In the genomic region with DNA sequence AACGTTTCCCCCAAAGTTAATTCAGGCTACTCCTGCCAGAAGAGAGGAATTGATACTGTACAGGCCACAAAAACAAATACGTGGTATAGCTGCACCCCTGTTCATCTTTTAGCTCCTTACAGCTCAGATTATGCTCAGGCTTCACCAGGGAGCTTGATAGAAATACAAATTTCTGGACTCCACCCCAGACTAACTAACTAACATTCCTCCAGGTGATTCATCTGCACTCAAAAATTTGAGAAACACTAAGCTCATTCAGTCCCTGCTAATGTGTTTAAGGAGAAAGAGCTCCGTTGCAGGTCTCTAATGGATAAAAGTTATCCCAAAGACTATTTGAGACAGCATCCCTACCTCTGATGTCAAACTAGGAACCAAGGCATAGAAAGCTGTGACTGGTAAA, we compare ENCODE assay signal across 32 cellular contexts. TPM values are rescaled to one million over a fixed set of nuclear protein-coding genes. Genes with fewer than 3 reads are reported as not detected.
"Had no signal": no experiment of that assay in that cellular context is flagged by ENCODE, and none has a peak within 500 bp of the region (broad histone marks: within the 10 kb centered on the region; RNA-seq: fewer than 3 reads in every experiment).

No MANE protein-coding gene starts in this region.

- H3K27ac ChIP-seq: adrenal gland, breast epithelium, coronary artery, dorsolateral prefrontal cortex, esophagus muscularis mucosa had no signal

- H3K4me3 ChIP-seq: adrenal gland, breast epithelium, coronary artery, dorsolateral prefrontal cortex, esophagus muscularis mucosa had no signal

- H3K4me1 ChIP-seq: adrenal gland, breast epithelium, esophagus muscularis mucosa had no signal

- ATAC-seq: activated CD4-positive, alpha-beta T cell treated with anti-CD3 and anti-CD28 coated beads for 36 hours; activated CD8-positive, alpha-beta memory T cell treated with anti-CD3 and anti-CD28 coated beads, Interleukin-2, amount 10 ng/mL, durations not matched to agents 7 days and 5 days; activated CD8-positive, alpha-beta T cell treated with anti-CD3 and anti-CD28 coated beads, Interleukin-2, amount 10 ng/mL, durations not matched to agents 7 days and 5 days; activated naive CD8-positive, alpha-beta T cell treated with anti-CD3 and anti-CD28 coated beads, Interleukin-2, amount 50 U/mL, for 24 hours; T-helper 17 cell had no signal

- DNase-seq: activated CD4-positive, alpha-beta memory T cell treated with anti-CD3 and anti-CD28 coated beads for 36 hours; activated CD4-positive, alpha-beta T cell treated with anti-CD3 and anti-CD28 coated beads for 36 hours; activated CD4-positive, alpha-beta T cell treated with anti-CD3 and anti-CD28 coated beads, Interleukin-2, amount 10 ng/mL, durations not matched to agents 24 days and 14 days; activated CD4-positive, CD25-positive, alpha-beta regulatory T cell; activated CD4-positive, CD25-positive, alpha-beta regulatory T cell treated with anti-CD3 and anti-CD28 coated beads, Interleukin-2, amount 50 U/mL, for 72 hours; activated CD8-positive, alpha-beta memory T cell treated with anti-CD3 and anti-CD28 coated beads, Interleukin-2, amount 10 ng/mL, durations not matched to agents 7 days and 5 days; activated CD8-positive, alpha-beta memory T cell treated with anti-CD3 and anti-CD28 coated beads, Interleukin-2, amount 50 U/mL, for 4 hours; activated CD8-positive, alpha-beta T cell treated with anti-CD3 and anti-CD28 coated beads, Interleukin-2, amount 10 ng/mL, durations not matched to agents 7 days and 5 days; activated effector memory CD4-positive, alpha-beta T cell treated with anti-CD3 and anti-CD28 coated beads, Interleukin-2, amount 50 U/mL, for 16 hours; activated naive CD4-positive, alpha-beta T cell treated with anti-CD3 and anti-CD28 coated beads for 36 hours; activated naive CD8-positive, alpha-beta T cell treated with anti-CD3 and anti-CD28 coated beads for 36 hours; activated naive CD8-positive, alpha-beta T cell treated with anti-CD3 and anti-CD28 coated beads, Interleukin-2, amount 50 U/mL, for 24 hours; activated T-cell treated with anti-CD3 and anti-CD28 coated beads, Interleukin-2, amount 50 U/mL, for 1 hour; activated T-cell treated with anti-CD3 and anti-CD28 coated beads, Interleukin-2, amount 50 U/mL, for 48 hours; adrenal gland; amygdala; aorta; dorsolateral prefrontal cortex; effector memory CD4-positive, alpha-beta T cell; endodermal cell; erythroblast; foreskin melanocyte; head of caudate nucleus; hippocampal formation; T-helper 17 cell; T1000 had no signal

- H3K27me3 ChIP-seq: adrenal gland, breast epithelium, esophagus muscularis mucosa had no signal

- H3K36me3 ChIP-seq: adrenal gland, breast epithelium, esophagus muscularis mucosa had no signal

- H3K9me3 ChIP-seq: adrenal gland, breast epithelium, esophagus muscularis mucosa had no signal

RNA-seq across cellular contexts. Expression of a gene that starts 36.8 kb away (rescaled TPM):
- total RNA-seq: activated CD4-positive, alpha-beta memory T cell treated with anti-CD3 and anti-CD28 coated beads for 36 hours; activated CD4-positive, alpha-beta T cell treated with anti-CD3 and anti-CD28 coated beads for 36 hours; activated CD4-positive, alpha-beta T cell treated with anti-CD3 and anti-CD28 coated beads, Interleukin-2, amount 10 ng/mL, durations not matched to agents 24 days and 14 days; activated CD8-positive, alpha-beta memory T cell treated with anti-CD3 and anti-CD28 coated beads for 36 hours; activated CD8-positive, alpha-beta memory T cell treated with anti-CD3 and anti-CD28 coated beads, Interleukin-2, amount 10 ng/mL, durations not matched to agents 7 days and 5 days; activated CD8-positive, alpha-beta T cell treated with anti-CD3 and anti-CD28 coated beads, Interleukin-2, amount 10 ng/mL, durations not matched to agents 7 days and 5 days; activated naive CD4-positive, alpha-beta T cell treated with anti-CD3 and anti-CD28 coated beads for 36 hours; activated naive CD8-positive, alpha-beta T cell treated with anti-CD3 and anti-CD28 coated beads for 36 hours; activated T-helper 1 cell treated with anti-CD3 and anti-CD28 coated beads, Interleukin-12 subunit alpha, Interleukin-12 subunit beta, Interleukin-2, Interleukin-4 antibody, amounts not matched to agents 30 ng/mL and 10 ng/mL and 1 ng/mL, durations not matched to agents 14 hours and 24 hours and 36 hours; activated T-helper 2 cell treated with anti-CD3 and anti-CD28 coated beads, Interferon-gamma antibody, Interleukin-2, Interleukin-4, amounts not matched to agents 10 μg/mL and 5 μg/mL and 100 μg/mL, durations not matched to agents 14 hours and 24 hours and 36 hours; aorta; T-helper 17 cell had no signal
